22 cellular contexts compared by ENCODE assay signal in the genomic region with DNA sequence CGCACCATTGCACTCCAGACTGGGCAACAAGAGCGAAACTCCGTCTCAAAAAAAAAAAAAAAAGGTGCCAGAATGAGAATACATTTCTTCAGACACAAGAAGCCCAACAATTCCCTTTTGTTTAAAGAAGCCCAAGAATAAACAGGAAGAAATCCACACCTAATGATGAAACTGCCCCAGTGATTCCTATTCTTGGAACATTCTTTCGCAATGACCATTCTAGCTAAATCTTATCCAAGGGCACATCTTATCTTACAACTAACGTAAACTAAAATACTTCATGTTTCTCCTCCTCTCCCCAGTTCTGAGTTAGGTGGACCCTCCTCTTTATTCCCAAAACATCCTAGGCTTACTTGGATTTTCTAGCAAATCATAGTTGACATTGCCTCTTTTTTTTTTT. TPM values are rescaled to one million over a fixed set of nuclear protein-coding genes. Genes with fewer than 3 reads are reported as not detected.
DNase-seq lines count a peak whose midpoint lies in the region; ATAC-seq, FAIRE-seq and TF ChIP-seq lines count a peak whose summit lies in the region.
"Had no signal": no experiment of that assay in that cellular context is flagged by ENCODE, and none has a peak within 500 bp of the region (broad histone marks: within the 10 kb centered on the region; RNA-seq: fewer than 3 reads in every experiment).

No MANE protein-coding gene starts in this region.

- H3K4me3 ChIP-seq in HepG2 (replicated peaks in 1 of 3; ENCODE audit: insufficient read depth in 1 of 3, low read depth in 2 of 3, low read length in 3 of 3) (no peak overlapping the region), right lobe of liver (no peak overlapping the region), spleen (no peak overlapping the region)
- H3K4me3 ChIP-seq: cardiac muscle cell, thoracic aorta had no signal

- peaks cover 29% of the 10 kb centered on the region for H3K4me1 ChIP-seq in HepG2 (ENCODE audit: insufficient read depth, low read length)
- no peaks in the 10 kb centered on the region for H3K4me1 ChIP-seq in right lobe of liver
- H3K4me1 ChIP-seq in foreskin keratinocyte: no peaks in the 10 kb centered on the region
- H3K4me1 ChIP-seq in spleen: no peaks in the 10 kb centered on the region

- POLR2A ChIA-PET in HepG2 (lab: Yijun Ruan, JAX): no interaction called here

- H2AFZ ChIP-seq in HepG2 (ENCODE audit: low read length): no peak overlapping the region

- H3K9me3 ChIP-seq in HepG2 (ENCODE audit: low read length) (no peaks in the 10 kb centered on the region; the same call in 1 of the 2 replicates), right lobe of liver (no peaks in the 10 kb centered on the region), spleen (peaks cover 0 to 22% (median 11%) of the 10 kb centered on the region in 8 donors)
- H3K9me3 ChIP-seq: neutrophil, thoracic aorta had no signal

- no peaks in the 10 kb centered on the region for H3K4me1 Mint-ChIP-seq in activated T-cell treated with anti-CD3 and anti-CD28 coated beads, Interleukin-2, amount 50 U/mL, for 4 hours (ENCODE audit: low read depth)
- H3K4me1 Mint-ChIP-seq: CD8-positive, alpha-beta memory T cell had no signal

- H3K36me3 ChIP-seq in HepG2 (replicated peaks in 1 of 2; ENCODE audit: control insufficient read depth in 1 of 2, insufficient read depth in 2 of 2, low read length in 2 of 2) (no peaks in the 10 kb centered on the region), right lobe of liver (no peaks in the 10 kb centered on the region), spleen (no peaks in the 10 kb centered on the region)
- H3K36me3 ChIP-seq: cardiac muscle cell, neutrophil, thoracic aorta had no signal

- H3K27ac ChIP-seq in HepG2 (ENCODE audit: extremely low read length, insufficient read depth, low read length) (no peak overlapping the region), right lobe of liver (no peak overlapping the region), foreskin keratinocyte (no peak overlapping the region), spleen (no peak overlapping the region)
- H3K27ac ChIP-seq: 22Rv1, cardiac muscle cell, neutrophil, thoracic aorta had no signal

- no peak overlapping the region for H3K4me2 ChIP-seq in HepG2 (ENCODE audit: low read depth, low read length)

- TF ChIP-seq EP300 in HepG2 (IDR thresholded peaks at IDR 0.05; ENCODE audit: low read depth in 2 of 2, low read length in 2 of 2): peak in 1 of 2 experiments; percentile 29; a peak in 1 of 4 replicates
- TF ChIP-seq EP300 in HepG2 (CRISPR knock-in tag; IDR thresholded peaks at IDR 0.05; ENCODE audit: borderline replicate concordance): no peak

- no peak overlapping the region for H3K9ac ChIP-seq in HepG2 (ENCODE audit: insufficient read depth, low read depth, low read length)

- TF ChIP-seq RAD21 in HepG2 (CRISPR knock-in tag; IDR thresholded peaks at IDR 0.05): no peak

- H3K4me3 Mint-ChIP-seq in activated T-cell treated with anti-CD3 and anti-CD28 coated beads, Interleukin-2, amount 50 U/mL, for 4 hours: no peak overlapping the region
- H3K4me3 Mint-ChIP-seq: activated naive CD4-positive, alpha-beta T cell treated with anti-CD3 and anti-CD28 coated beads for 36 hours; CD8-positive, alpha-beta memory T cell; T-helper 1 cell treated with Interleukin-12 subunit alpha and Interleukin-12 subunit beta and Interleukin-4 antibody, amounts not matched to agents 30 μg/mL and 1 μg/mL, for 36 hours had no signal

- BruUV-seq in HepG2 (replicated peaks; lab: Mats Ljungman, UMichigan): no TSS peak

- H3K27me3 ChIP-seq in HepG2 (ENCODE audit: control insufficient read depth in 1 of 2, insufficient read depth in 2 of 2, low read length in 2 of 2) (0 out of 5 replicates have a peak, but pooled peaks cover 0 to 3% of the 10 kb centered on the region in 2 experiments), right lobe of liver (no peaks in the 10 kb centered on the region), foreskin keratinocyte (no peaks in the 10 kb centered on the region), spleen (replicated peaks in 1 of 7) (peaks cover 0 to 49% (median 0%) of the 10 kb centered on the region in 7 donors)

- DNase-seq in HepG2 (ENCODE audit: low spot score) (no peak), right lobe of liver (no peak), astrocyte of the hippocampus (ENCODE audit: low read depth, low spot score) (peak; percentile 23), foreskin keratinocyte (peak; percentile 37 to 56), spleen (no peak), HuH-7.5 (ENCODE audit: low spot score) (no peak), SKM-1 treated with dmso at 0.1 percent for 144 hours (lab: John Stamatoyannopoulos, UW; ENCODE audit: unreplicated experiment) (no peak)
- DNase-seq in activated T-cell treated with anti-CD3 and anti-CD28 coated beads, Interleukin-2, amount 50 U/mL, for 4 hours: no peak
- DNase-seq: activated CD4-positive, alpha-beta T cell treated with anti-CD3 and anti-CD28 coated beads for 1 hour; activated CD8-positive, alpha-beta memory T cell treated with anti-CD3 and anti-CD28 coated beads, Interleukin-2, amount 50 U/mL, for 48 hours; activated naive CD4-positive, alpha-beta T cell treated with anti-CD3 and anti-CD28 coated beads for 36 hours; CD8-positive, alpha-beta memory T cell; effector memory CD4-positive, alpha-beta T cell; H7; NCI-H1092; stimulated activated CD4-positive, alpha-beta T cell treated with anti-CD3 and anti-CD28 coated beads, Interleukin-4, amount 100 ng/mL, for 4 hours had no signal

- ATAC-seq in HepG2 (no peak), right lobe of liver (no peak), foreskin keratinocyte (no peak)
- no peak for ATAC-seq in activated T-cell treated with anti-CD3 and anti-CD28 coated beads, Interleukin-2, amount 50 U/mL, for 4 hours

- WGBS in HepG2 (ENCODE audit: low lambda C conversion rate): 39% methylated on average over 5 of the region's 5 CpGs
- 56% methylated on average over 4 of the region's 5 CpGs for WGBS in right lobe of liver (ENCODE audit: insufficient coverage, low coverage, low lambda C conversion rate, missing lambda C conversion rate)
- 82 to 91% (median 87%) methylated on average over 5 of the region's 5 CpGs for WGBS in spleen, 5 donors

- peaks cover 42% of the 10 kb centered on the region for H3K27me3 Mint-ChIP-seq in activated T-cell treated with anti-CD3 and anti-CD28 coated beads, Interleukin-2, amount 50 U/mL, for 4 hours (ENCODE audit: low read depth)

- CTCF ChIA-PET in HepG2 (lab: Yijun Ruan, JAX; ENCODE audit: low intra/inter-chr PET ratio, low total read pairs): no interaction called here

- in situ Hi-C loops in HepG2 (cut with HindIII; ENCODE audit: extremely low pct_ligation_motif_present, low pct_unique_long_range_greater_than_20kb): no loop called here

- TF ChIP-seq POLR2A in HepG2 (IDR thresholded peaks at IDR 0.05; ENCODE audit: insufficient read depth in 1 of 2, low read depth in 2 of 2, low read length in 2 of 2) (no peak), right lobe of liver (IDR thresholded peaks at IDR 0.05) (no peak), spleen (IDR thresholded peaks at IDR 0.05) (no peak)

- TF ChIP-seq CTCF in HepG2 (CRISPR knock-in tag; IDR thresholded peaks at IDR 0.05) (no peak), right lobe of liver (IDR thresholded peaks at IDR 0.05) (no peak), foreskin keratinocyte (conservative IDR thresholded peaks at IDR 0.05) (no peak), spleen (IDR thresholded peaks at IDR 0.05 in 8 of 11, conservative IDR thresholded peaks at IDR 0.05 in 3 of 11) (no peak)

- H3K79me2 ChIP-seq in HepG2 (ENCODE audit: insufficient read depth, low read length): no peaks in the 10 kb centered on the region

- H3K36me3 Mint-ChIP-seq in activated T-cell treated with anti-CD3 and anti-CD28 coated beads, Interleukin-2, amount 50 U/mL, for 4 hours (ENCODE audit: insufficient read depth): no peaks in the 10 kb centered on the region

- peaks cover 6% of the 10 kb centered on the region for H3K9me3 Mint-ChIP-seq in activated T-cell treated with anti-CD3 and anti-CD28 coated beads, Interleukin-2, amount 50 U/mL, for 4 hours

- no peak for FAIRE-seq in HepG2 (lab: Jason Lieb, UNC)
- FAIRE-seq: GM12891 had no signal

- intact Hi-C loops in HepG2 (cut with micrococcal nuclease; ENCODE audit: unreplicated experiment) (no loop called here), right lobe of liver (cut with DNase I) (no loop called here), spleen (cut with DNase I; ENCODE audit: low total_unique reads) (no loop called here)

- no peaks in the 10 kb centered on the region for H4K20me1 ChIP-seq in HepG2 (ENCODE audit: insufficient read depth, low read length)

RNA-seq across cellular contexts. Expression of a gene that starts 18.4 kb away (rescaled TPM):
- total RNA-seq in HepG2 (2016; rRNA removed; fragmentation: Illumina TruSeq; extraction: Trizol) (5.2 and 7.5 TPM in 2 replicates), right lobe of liver (1 to 10 TPM in 5 of 6 experiments, under 1 TPM in 1; 0.98 to 3.4 (median 1.3) TPM), foreskin keratinocyte (4.7 and 5.0 TPM in 2 replicates), spleen (10 to 100 TPM in 3 of 7 donors, 1 to 10 TPM in 4; 5.1 to 14.0 (median 8.4) TPM)
- 4.1 and 7.5 TPM in 2 replicates for total RNA-seq in HepG2 (2016; cell fraction: cytosol; rRNA removed; fragmentation: Illumina TruSeq; extraction: Trizol; ENCODE audit: low read depth)
- total RNA-seq in HepG2 (2016; cell fraction: insoluble cytoplasmic fraction; rRNA removed; fragmentation: Illumina TruSeq; extraction: Trizol): 5.4 and 7.4 TPM in 2 replicates
- 2.6 and 3.0 TPM in 2 replicates for total RNA-seq in HepG2 (2016; cell fraction: membrane; rRNA removed; fragmentation: Illumina TruSeq; extraction: Trizol)
- total RNA-seq in HepG2 (2016; cell fraction: nucleus; rRNA removed; fragmentation: Illumina TruSeq; extraction: Trizol): 13.6 and 19.6 TPM in 2 replicates
- polyA plus RNA-seq in HepG2 (2011; rRNA removed) (5.2 and 5.6 TPM in 2 replicates), foreskin keratinocyte (1.7 and 1.8 TPM in 2 replicates), spleen (1 to 10 TPM; 1.5 to 2.8 (median 2.8) TPM)
- 1.9 and 2.3 TPM in 2 replicates for polyA plus RNA-seq in HepG2 (2011; cell fraction: cytosol; rRNA removed)
- polyA plus RNA-seq in HepG2 (2011; cell fraction: nucleus; rRNA removed): 9.3 and 11.5 TPM in 2 replicates
- polyA plus RNA-seq in HepG2 (2012): 3.5 and 4.2 TPM in 2 replicates
- 0.17 and 0.50 TPM in 2 replicates for polyA plus RNA-seq in HepG2 (2016; cell fraction: cytosol; fragmentation: Illumina TruSeq; extraction: Trizol; ENCODE audit: low read depth)
- 3.4 and 3.5 TPM in 2 replicates for polyA plus RNA-seq in HepG2 (2016; cell fraction: insoluble cytoplasmic fraction; fragmentation: Illumina TruSeq; extraction: Trizol; ENCODE audit: low read depth)
- 0.48 and 0.61 TPM in 2 replicates for polyA plus RNA-seq in HepG2 (2016; cell fraction: membrane; fragmentation: Illumina TruSeq; extraction: Trizol; ENCODE audit: low read depth)
- 23.6 and 27.3 TPM in 2 replicates for polyA plus RNA-seq in HepG2 (2016; cell fraction: nucleus; fragmentation: Illumina TruSeq; extraction: Trizol; ENCODE audit: insufficient read depth, low read depth)
- polyA minus RNA-seq in HepG2 (2011; rRNA and poly(A)+ RNA removed; ENCODE audit: low replicate concordance): 6.5 and 7.6 TPM in 2 replicates
- 2.0 and 3.2 TPM in 2 replicates for polyA minus RNA-seq in HepG2 (2011; cell fraction: cytosol; rRNA and poly(A)+ RNA removed)
- 13.1 and 14.4 TPM in 2 replicates for polyA minus RNA-seq in HepG2 (2011; cell fraction: nucleus; rRNA and poly(A)+ RNA removed)
- 1 to 10 TPM; 6.1 to 8.2 (median 7.2) TPM for total RNA-seq in activated T-cell treated with anti-CD3 and anti-CD28 coated beads, Interleukin-2, amount 50 U/mL, for 4 hours

RNA-seq across cellular contexts. Expression of a gene that starts 48.7 kb away (rescaled TPM):
- total RNA-seq in HepG2 (2016; rRNA removed; fragmentation: Illumina TruSeq; extraction: Trizol): 0.20 TPM in 1 of 2 replicates, not detected in the other
- total RNA-seq in HepG2 (2016; cell fraction: cytosol; rRNA removed; fragmentation: Illumina TruSeq; extraction: Trizol; ENCODE audit: low read depth): 0.26 TPM in 1 of 2 replicates, not detected in the other
- 0.09 TPM in 1 of 2 replicates, not detected in the other for total RNA-seq in HepG2 (2016; cell fraction: insoluble cytoplasmic fraction; rRNA removed; fragmentation: Illumina TruSeq; extraction: Trizol)
- 0.12 TPM in 1 of 2 replicates, not detected in the other for total RNA-seq in HepG2 (2016; cell fraction: membrane; rRNA removed; fragmentation: Illumina TruSeq; extraction: Trizol)
- not detected in 2 replicates for total RNA-seq in HepG2 (2016; cell fraction: nucleus; rRNA removed; fragmentation: Illumina TruSeq; extraction: Trizol)
- 0.07 and 0.10 TPM in 2 replicates for polyA plus RNA-seq in HepG2 (2011; rRNA removed)
- 0.11 and 0.12 TPM in 2 replicates for polyA plus RNA-seq in HepG2 (2011; cell fraction: cytosol; rRNA removed)
- polyA plus RNA-seq in HepG2 (2011; cell fraction: nucleus; rRNA removed): 0.28 TPM in 1 of 2 replicates, not detected in the other
- 0.34 and 0.55 TPM in 2 replicates for polyA plus RNA-seq in HepG2 (2012)
- polyA plus RNA-seq in HepG2 (2016; cell fraction: cytosol; fragmentation: Illumina TruSeq; extraction: Trizol; ENCODE audit: low read depth): 0.10 TPM in 1 of 2 replicates, not detected in the other
- not detected in 2 replicates for polyA plus RNA-seq in HepG2 (2016; cell fraction: insoluble cytoplasmic fraction; fragmentation: Illumina TruSeq; extraction: Trizol; ENCODE audit: low read depth)
- not detected in 2 replicates for polyA plus RNA-seq in HepG2 (2016; cell fraction: membrane; fragmentation: Illumina TruSeq; extraction: Trizol; ENCODE audit: low read depth)
- polyA plus RNA-seq in HepG2 (2016; cell fraction: nucleus; fragmentation: Illumina TruSeq; extraction: Trizol; ENCODE audit: insufficient read depth, low read depth): not detected in 2 replicates
- 0.12 TPM in 1 of 2 replicates, not detected in the other for polyA minus RNA-seq in HepG2 (2011; rRNA and poly(A)+ RNA removed; ENCODE audit: low replicate concordance)
- not detected in 2 replicates for polyA minus RNA-seq in HepG2 (2011; cell fraction: cytosol; rRNA and poly(A)+ RNA removed)
- polyA minus RNA-seq in HepG2 (2011; cell fraction: nucleus; rRNA and poly(A)+ RNA removed): not detected in 2 replicates
- total RNA-seq in right lobe of liver: 1 to 10 TPM in 1 of 6 experiments, under 1 TPM in 3, not detected in 2; 0.30 to 2.9 (median 0.53) TPM
- not detected in 2 replicates for total RNA-seq in foreskin keratinocyte
- polyA plus RNA-seq in foreskin keratinocyte: not detected in 2 replicates
- total RNA-seq in spleen: not detected
- polyA plus RNA-seq in spleen: under 1 TPM in 1 of 3 donors, not detected in 2; 0.07 TPM
- not detected for total RNA-seq in activated T-cell treated with anti-CD3 and anti-CD28 coated beads, Interleukin-2, amount 50 U/mL, for 4 hours
- total RNA-seq: activated naive CD4-positive, alpha-beta T cell treated with anti-CD3 and anti-CD28 coated beads for 36 hours; cardiac muscle cell; CD8-positive, alpha-beta memory T cell; H7; thoracic aorta had no signal
- polyA plus RNA-seq: cardiac muscle cell; CD8-positive, alpha-beta memory T cell had no signal

RNA-seq across cellular contexts. Expression of a gene that starts 59.6 kb away (rescaled TPM):
- total RNA-seq in HepG2 (2016; rRNA removed; fragmentation: Illumina TruSeq; extraction: Trizol) (not detected in 2 replicates), right lobe of liver (not detected), foreskin keratinocyte (not detected in 2 replicates), spleen (not detected)
- not detected in 2 replicates for total RNA-seq in HepG2 (2016; cell fraction: cytosol; rRNA removed; fragmentation: Illumina TruSeq; extraction: Trizol; ENCODE audit: low read depth)
- total RNA-seq in HepG2 (2016; cell fraction: insoluble cytoplasmic fraction; rRNA removed; fragmentation: Illumina TruSeq; extraction: Trizol): not detected in 2 replicates
- not detected in 2 replicates for total RNA-seq in HepG2 (2016; cell fraction: membrane; rRNA removed; fragmentation: Illumina TruSeq; extraction: Trizol)
- not detected in 2 replicates for total RNA-seq in HepG2 (2016; cell fraction: nucleus; rRNA removed; fragmentation: Illumina TruSeq; extraction: Trizol)
- polyA plus RNA-seq in HepG2 (2011; rRNA removed) (not detected in 2 replicates), foreskin keratinocyte (not detected in 2 replicates), spleen (not detected)
- polyA plus RNA-seq in HepG2 (2011; cell fraction: cytosol; rRNA removed): not detected in 2 replicates
- 0.50 TPM in 1 of 2 replicates, not detected in the other for polyA plus RNA-seq in HepG2 (2011; cell fraction: nucleus; rRNA removed)
- not detected in 2 replicates for polyA plus RNA-seq in HepG2 (2012)
- not detected in 2 replicates for polyA plus RNA-seq in HepG2 (2016; cell fraction: cytosol; fragmentation: Illumina TruSeq; extraction: Trizol; ENCODE audit: low read depth)
- polyA plus RNA-seq in HepG2 (2016; cell fraction: insoluble cytoplasmic fraction; fragmentation: Illumina TruSeq; extraction: Trizol; ENCODE audit: low read depth): not detected in 2 replicates
- not detected in 2 replicates for polyA plus RNA-seq in HepG2 (2016; cell fraction: membrane; fragmentation: Illumina TruSeq; extraction: Trizol; ENCODE audit: low read depth)
- polyA plus RNA-seq in HepG2 (2016; cell fraction: nucleus; fragmentation: Illumina TruSeq; extraction: Trizol; ENCODE audit: insufficient read depth, low read depth): not detected in 2 replicates
- not detected in 2 replicates for polyA minus RNA-seq in HepG2 (2011; rRNA and poly(A)+ RNA removed; ENCODE audit: low replicate concordance)
- not detected in 2 replicates for polyA minus RNA-seq in HepG2 (2011; cell fraction: cytosol; rRNA and poly(A)+ RNA removed)
- polyA minus RNA-seq in HepG2 (2011; cell fraction: nucleus; rRNA and poly(A)+ RNA removed): not detected in 2 replicates
- not detected for total RNA-seq in activated T-cell treated with anti-CD3 and anti-CD28 coated beads, Interleukin-2, amount 50 U/mL, for 4 hours
- total RNA-seq: activated naive CD4-positive, alpha-beta T cell treated with anti-CD3 and anti-CD28 coated beads for 36 hours; cardiac muscle cell; CD8-positive, alpha-beta memory T cell; H7; thoracic aorta had no signal
- polyA plus RNA-seq: cardiac muscle cell; CD8-positive, alpha-beta memory T cell had no signal

Comparison
In these comparisons a context has a peak if more than half of its experiments do, and no peak if none do; other contexts are left out.
1. DNase-seq: peak in astrocyte of the hippocampus (single experiment) and foreskin keratinocyte (2 of 2); none in HepG2 (single experiment), right lobe of liver (0 of 3), spleen (single experiment), activated T-cell treated with anti-CD3 and anti-CD28 coated beads, Interleukin-2, amount 50 U/mL, for 4 hours (single experiment), HuH-7.5 (single experiment) and SKM-1 treated with dmso at 0.1 percent for 144 hours (single experiment).